ENCODE assay signal across 13 cellular contexts in genomic region chr14:99137913-99138571, GRCh38.
DNase-seq lines count a peak whose midpoint lies in the region; ATAC-seq and TF ChIP-seq lines count a peak whose summit lies in the region.
"Had no signal": no experiment of that assay in that cellular context is flagged by ENCODE, and none has a peak within 500 bp of the region (broad histone marks: within the 10 kb centered on the region; RNA-seq: fewer than 3 reads in every experiment).

No MANE protein-coding gene starts in this region.

- H3K27ac Mint-ChIP-seq in activated naive CD4-positive, alpha-beta T cell treated with anti-CD3 and anti-CD28 coated beads, Interleukin-2, amount 50 U/mL, for 72 hours: peak overlapping the region in 1 of 2 donors; percentile 52
- H3K27ac Mint-ChIP-seq: activated B cell treated with CpG ODN at 0.5 μM for 24 hours, nephron progenitor cell had no signal

- no peak for DNase-seq in activated naive CD4-positive, alpha-beta T cell treated with anti-CD3 and anti-CD28 coated beads, Interleukin-2, amount 50 U/mL, for 72 hours (ENCODE audit: low spot score in 2 of 2)
- no peak for DNase-seq in activated naive CD4-positive, alpha-beta T cell (lab: John Stamatoyannopoulos, UW)
- peak; percentile 25 for DNase-seq in SK-MEL-5 (ENCODE audit: low read depth, low spot score)
- peak; percentile 55 for DNase-seq in iPS-NIHi11 (ENCODE audit: low spot score)
- peak; percentile 45 for DNase-seq in upper lobe of right lung
- DNase-seq in pons (ENCODE audit: low spot score): no peak
- DNase-seq: activated B cell treated with CpG ODN at 0.5 μM for 24 hours, NCI-H1694 treated with DMSO at 0.1 percent for 48 hours, nephron progenitor cell had no signal

- H3K36me3 ChIP-seq in upper lobe of right lung: no peaks in the 10 kb centered on the region

- no peak overlapping the region for H3K4me3 ChIP-seq in upper lobe of right lung
- H3K4me3 ChIP-seq: coronary artery had no signal

- no peaks in the 10 kb centered on the region for H3K4me1 ChIP-seq in upper lobe of right lung

- in situ Hi-C loops in SK-MEL-5 (cut with HindIII; ENCODE audit: low pct_unique_long_range_greater_than_20kb, low sequenced_read_pairs): no loop called here

- no peaks in the 10 kb centered on the region for H3K9me3 ChIP-seq in upper lobe of right lung

- no peaks in the 10 kb centered on the region for H3K27me3 ChIP-seq in upper lobe of right lung

- TF ChIP-seq CTCF in upper lobe of right lung (IDR thresholded peaks at IDR 0.05): no peak

- intact Hi-C loops in upper lobe of right lung (cut with DNase I): no loop called here

- no peaks in the 10 kb centered on the region for H3K9me3 Mint-ChIP-seq in activated naive CD4-positive, alpha-beta T cell treated with anti-CD3 and anti-CD28 coated beads, Interleukin-2, amount 50 U/mL, for 72 hours
- H3K9me3 Mint-ChIP-seq: activated B cell treated with CpG ODN at 0.5 μM for 24 hours, nephron progenitor cell had no signal

- ATAC-seq in activated naive CD4-positive, alpha-beta T cell treated with anti-CD3 and anti-CD28 coated beads, Interleukin-2, amount 50 U/mL, for 72 hours: peak; percentile 78 to 83
- ATAC-seq in upper lobe of right lung (no peak), HG03045 (IDR thresholded peaks at IDR 0.05; ENCODE audit: unreplicated experiment) (no peak), GM19455 (IDR thresholded peaks at IDR 0.05; ENCODE audit: unreplicated experiment) (no peak)

- H3K27ac ChIP-seq in upper lobe of right lung: no peak overlapping the region
- H3K27ac ChIP-seq: C4-2B, coronary artery had no signal

- H3K36me3 Mint-ChIP-seq in activated naive CD4-positive, alpha-beta T cell treated with anti-CD3 and anti-CD28 coated beads, Interleukin-2, amount 50 U/mL, for 72 hours: no peaks in the 10 kb centered on the region

Comparison
In these comparisons a context has a peak if more than half of its experiments do, and no peak if none do; other contexts are left out.
1. ATAC-seq: peak in activated naive CD4-positive, alpha-beta T cell treated with anti-CD3 and anti-CD28 coated beads, Interleukin-2, amount 50 U/mL, for 72 hours (2 of 2); none in upper lobe of right lung (single experiment), HG03045 (single experiment) and GM19455 (single experiment).
2. DNase-seq: peak in SK-MEL-5 (single experiment), iPS-NIHi11 (single experiment) and upper lobe of right lung (single experiment); none in activated naive CD4-positive, alpha-beta T cell treated with anti-CD3 and anti-CD28 coated beads, Interleukin-2, amount 50 U/mL, for 72 hours (0 of 2), activated naive CD4-positive, alpha-beta T cell (0 of 4) and pons (single experiment).